11 cellular contexts compared by ENCODE assay signal in the genomic region with DNA sequence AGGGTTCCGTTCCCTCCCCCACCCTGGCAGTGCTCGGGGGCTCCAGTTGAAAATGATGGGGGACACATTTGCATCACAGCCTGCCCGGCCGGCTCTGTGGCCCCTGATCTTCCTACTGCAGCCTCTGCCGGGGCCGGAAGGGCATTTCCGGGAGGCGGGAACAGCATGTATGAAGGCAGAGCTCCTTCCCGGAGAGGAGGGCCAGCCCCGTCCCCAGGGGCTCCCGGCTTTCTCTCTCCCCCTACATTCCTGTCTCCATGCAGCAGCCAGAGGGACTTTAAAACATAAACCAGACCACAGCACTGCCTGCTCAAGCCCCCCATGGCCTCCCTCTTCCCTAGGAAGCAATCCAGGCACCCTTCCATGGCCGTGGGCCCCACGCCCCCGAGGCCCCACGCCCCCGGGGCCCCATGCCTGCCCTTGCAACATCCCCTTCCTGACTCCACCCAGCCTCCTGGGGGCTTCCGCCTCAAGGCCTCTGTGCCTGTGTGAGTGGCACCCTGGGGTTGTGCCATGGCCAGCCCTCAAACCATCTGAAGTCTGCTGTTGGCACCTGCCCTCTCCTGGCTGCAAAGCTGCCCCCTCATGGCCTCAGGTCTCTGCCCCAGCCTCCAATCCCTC.
A peak's percentile ranks its signal among the peaks of the same experiment; 100 is the strongest.
DNase-seq lines count a peak whose midpoint lies in the region; ATAC-seq, FAIRE-seq and TF ChIP-seq lines count a peak whose summit lies in the region.
"Had no signal": no experiment of that assay in that cellular context is flagged by ENCODE, and none has a peak within 500 bp of the region (broad histone marks: within the 10 kb centered on the region; RNA-seq: fewer than 3 reads in every experiment).

No MANE protein-coding gene starts in this region.

- H3K4me3 ChIP-seq in IMR-90 (ENCODE audit: insufficient read depth, low read depth, low read length): no peak overlapping the region
- no peak overlapping the region for H3K4me3 ChIP-seq in kidney (ENCODE audit: low read length in 2 of 2)

- no peaks in the 10 kb centered on the region for H3K79me1 ChIP-seq in IMR-90 (ENCODE audit: low read depth in 1 of 2, low read length in 2 of 2)

- peak overlapping the region; percentile 64; the same call in 1 of the 2 replicates for H2BK20ac ChIP-seq in IMR-90 (ENCODE audit: low read depth, low read length)

- peaks cover 8% of the 10 kb centered on the region for H3K9me3 ChIP-seq in IMR-90 (ENCODE audit: control insufficient read depth, insufficient read depth, low read length)
- H3K9me3 ChIP-seq in kidney (ENCODE audit: control insufficient read depth in 1 of 2, low read length in 2 of 2): peaks cover 0 to 8% of the 10 kb centered on the region in 2 donors
- H3K9me3 ChIP-seq: ascending aorta had no signal

- H3K27me3 ChIP-seq in IMR-90 (ENCODE audit: control insufficient read depth, insufficient read depth, low read length): peaks cover 12% of the 10 kb centered on the region
- H3K27me3 ChIP-seq: ascending aorta had no signal

- peaks cover 6% of the 10 kb centered on the region for H3K9me1 ChIP-seq in IMR-90 (ENCODE audit: insufficient read depth, low read length)

- no peak overlapping the region for H2AK9ac ChIP-seq in IMR-90 (replicated peaks; ENCODE audit: low read depth, low read length, poor library complexity)

- TF ChIP-seq POLR2A in IMR-90 (IDR thresholded peaks at IDR 0.05; ENCODE audit: low read depth, low read length): no peak

- H4K91ac ChIP-seq in IMR-90 (ENCODE audit: insufficient read depth, low read depth, low read length): peak overlapping the region; percentile 62; the same call in 1 of the 2 replicates

- peak overlapping the region; percentile 35 for H2AFZ ChIP-seq in IMR-90 (replicated peaks; ENCODE audit: low read length, poor library complexity)

- intact Hi-C loops in IMR-90 (cut with micrococcal nuclease) (no loop called here), kidney (cut with DNase I) (no loop called here)

- no peak overlapping the region for H3K23ac ChIP-seq in IMR-90 (ENCODE audit: low read depth, low read length)

- peaks cover 21% of the 10 kb centered on the region for H3K4me1 ChIP-seq in IMR-90 (ENCODE audit: control insufficient read depth, insufficient read depth, low read length)
- peaks cover 0 to 10% of the 10 kb centered on the region in 2 donors for H3K4me1 ChIP-seq in kidney (ENCODE audit: control insufficient read depth in 1 of 2, insufficient read depth in 1 of 2, low read depth in 1 of 2, low read length in 2 of 2)

- H3K4me2 ChIP-seq in IMR-90 (ENCODE audit: low read depth, low read length): no peak overlapping the region

- H3K27me3 Mint-ChIP-seq in activated naive CD8-positive, alpha-beta T cell treated with anti-CD3 and anti-CD28 coated beads, Interleukin-2, amount 50 U/mL, for 24 hours: no peaks in the 10 kb centered on the region
- H3K27me3 Mint-ChIP-seq in stimulated activated naive B cell treated with anti-CD40 and anti-IgM and Interleukin-4, amounts not matched to agents 10 μg/mL and 1 μg/mL and 100 μg/mL, for 72 hours: peaks cover 0 to 28% of the 10 kb centered on the region in 2 donors

- no peaks in the 10 kb centered on the region for H4K20me1 ChIP-seq in IMR-90 (ENCODE audit: insufficient read depth, low read length)

- TF ChIP-seq RAD21 in IMR-90 (IDR thresholded peaks at IDR 0.05; ENCODE audit: low read length): no peak

- no peak overlapping the region for H2BK5ac ChIP-seq in IMR-90 (ENCODE audit: low read depth, low read length, poor library complexity, severe bottlenecking)

- no peak for TF ChIP-seq CTCF in IMR-90 (conservative IDR thresholded peaks at IDR 0.05; ENCODE audit: low read depth, low read length)
- TF ChIP-seq CTCF in kidney (IDR thresholded peaks at IDR 0.05; ENCODE audit: borderline replicate concordance, extremely low read depth, insufficient read depth): no peak

- H3K14ac ChIP-seq in IMR-90 (replicated peaks; ENCODE audit: low read depth, low read length): peak overlapping the region; percentile 52; the same call in 1 of the 2 replicates

- H2BK15ac ChIP-seq in IMR-90 (ENCODE audit: low read depth, low read length): no peak overlapping the region

- peak overlapping the region; percentile 42; the same call in 1 of the 2 replicates for H4K5ac ChIP-seq in IMR-90 (ENCODE audit: low read depth, low read length)

- DNase-seq in IMR-90 (no peak), kidney (peak; percentile 94), cerebellar nuclear complex (lab: John Stamatoyannopoulos, UW) (no peak), OCI-M2 (lab: John Stamatoyannopoulos, UW; ENCODE audit: unreplicated experiment) (no peak), NCI-H146 (lab: John Stamatoyannopoulos, UW) (no peak)
- DNase-seq in activated naive CD8-positive, alpha-beta T cell treated with anti-CD3 and anti-CD28 coated beads, Interleukin-2, amount 50 U/mL, for 24 hours: peak; percentile 17
- no peak for DNase-seq in stimulated activated naive B cell treated with anti-CD40 and anti-IgM and Interleukin-4, amounts not matched to agents 10 μg/mL and 1 μg/mL and 100 μg/mL, for 72 hours
- DNase-seq: activated CD4-positive, CD25-positive, alpha-beta regulatory T cell; DMS53 had no signal

- H2BK120ac ChIP-seq in IMR-90 (ENCODE audit: low read depth, low read length): peak overlapping the region; percentile 80; the same call in 1 of the 2 replicates

- peak overlapping the region; percentile 39 to 78; a peak in 2 of 4 replicates for H4K8ac ChIP-seq in IMR-90 (ENCODE audit: low read depth in 2 of 2, low read length in 2 of 2)

- no peaks in the 10 kb centered on the region for H3K36me3 ChIP-seq in IMR-90 (ENCODE audit: control insufficient read depth, insufficient read depth, low read length)
- H3K36me3 ChIP-seq in kidney (ENCODE audit: control insufficient read depth in 1 of 2, insufficient read depth in 2 of 2, low read length in 2 of 2): no peaks in the 10 kb centered on the region
- H3K36me3 ChIP-seq: ascending aorta had no signal

- ATAC-seq in IMR-90 (ENCODE audit: low read depth) (no peak), GM21367 (IDR thresholded peaks at IDR 0.05; ENCODE audit: unreplicated experiment) (no peak)
- ATAC-seq in activated naive CD8-positive, alpha-beta T cell treated with anti-CD3 and anti-CD28 coated beads, Interleukin-2, amount 50 U/mL, for 24 hours: no peak
- ATAC-seq in stimulated activated naive B cell treated with anti-CD40 and anti-IgM and Interleukin-4, amounts not matched to agents 10 μg/mL and 1 μg/mL and 100 μg/mL, for 72 hours (replicated peaks): no peak

- POLR2A ChIA-PET in IMR-90 (lab: Charles Lee; ENCODE audit: unreplicated experiment): no interaction called here

- H3K9me3 Mint-ChIP-seq in activated naive CD8-positive, alpha-beta T cell treated with anti-CD3 and anti-CD28 coated beads, Interleukin-2, amount 50 U/mL, for 24 hours: peaks cover 12% of the 10 kb centered on the region
- peaks cover 18 to 24% of the 10 kb centered on the region in 2 donors for H3K9me3 Mint-ChIP-seq in stimulated activated naive B cell treated with anti-CD40 and anti-IgM and Interleukin-4, amounts not matched to agents 10 μg/mL and 1 μg/mL and 100 μg/mL, for 72 hours

- H3K27ac Mint-ChIP-seq in activated naive CD8-positive, alpha-beta T cell treated with anti-CD3 and anti-CD28 coated beads, Interleukin-2, amount 50 U/mL, for 24 hours: peak overlapping the region; percentile 84
- no peak overlapping the region for H3K27ac Mint-ChIP-seq in stimulated activated naive B cell treated with anti-CD40 and anti-IgM and Interleukin-4, amounts not matched to agents 10 μg/mL and 1 μg/mL and 100 μg/mL, for 72 hours

- no peak overlapping the region for H3K56ac ChIP-seq in IMR-90 (ENCODE audit: extremely low read depth, insufficient read depth, low read length)

- H3K9ac ChIP-seq in IMR-90 (ENCODE audit: low read depth, low read length) (no peak overlapping the region), kidney (ENCODE audit: low read length in 2 of 2) (no peak overlapping the region)

- BruUV-seq in IMR-90 (replicated peaks; lab: Mats Ljungman, UMichigan): no TSS peak

- no peak overlapping the region for H3K4me3 Mint-ChIP-seq in activated naive CD8-positive, alpha-beta T cell treated with anti-CD3 and anti-CD28 coated beads, Interleukin-2, amount 50 U/mL, for 24 hours
- peak overlapping the region; percentile 11 to 48 for H3K4me3 Mint-ChIP-seq in stimulated activated naive B cell treated with anti-CD40 and anti-IgM and Interleukin-4, amounts not matched to agents 10 μg/mL and 1 μg/mL and 100 μg/mL, for 72 hours

- WGBS in IMR-90 (ENCODE audit: extremely low coverage in 2 of 2, insufficient read length in 1 of 2), 2 experiments: 40% methylated on average over 3 of the region's 17 CpGs; no CpG with 5 or more reads in 1 of the 2 experiments

- FAIRE-seq in kidney (lab: Jason Lieb, UNC): no peak

- H3K36me3 Mint-ChIP-seq in activated naive CD8-positive, alpha-beta T cell treated with anti-CD3 and anti-CD28 coated beads, Interleukin-2, amount 50 U/mL, for 24 hours (ENCODE audit: low read depth): peaks cover 8% of the 10 kb centered on the region
- H3K36me3 Mint-ChIP-seq in stimulated activated naive B cell treated with anti-CD40 and anti-IgM and Interleukin-4, amounts not matched to agents 10 μg/mL and 1 μg/mL and 100 μg/mL, for 72 hours: peaks cover 15 to 47% of the 10 kb centered on the region in 2 donors

- H3K27ac ChIP-seq in IMR-90 (ENCODE audit: insufficient read depth, low read length): no peak overlapping the region
- H3K27ac ChIP-seq in kidney (ENCODE audit: low read depth in 2 of 2, low read length in 2 of 2): peak overlapping the region; percentile 32 to 70
- H3K27ac ChIP-seq: ascending aorta had no signal

- CTCF ChIA-PET in IMR-90 (lab: Yijun Ruan, JAX): no interaction called here

- H3K18ac ChIP-seq in IMR-90 (ENCODE audit: low read depth, low read length): peak overlapping the region; percentile 60; the same call in 1 of the 2 replicates

- H3K4ac ChIP-seq in IMR-90 (ENCODE audit: low read depth, low read length): peak overlapping the region; percentile 73

- dilution Hi-C loops in IMR-90 (cut with HindIII; ENCODE audit: low sequenced_read_pairs, unreplicated experiment): no loop called here

- peaks cover 36% of the 10 kb centered on the region for H3K4me1 Mint-ChIP-seq in activated naive CD8-positive, alpha-beta T cell treated with anti-CD3 and anti-CD28 coated beads, Interleukin-2, amount 50 U/mL, for 24 hours
- peaks cover 5 to 14% of the 10 kb centered on the region in 2 donors for H3K4me1 Mint-ChIP-seq in stimulated activated naive B cell treated with anti-CD40 and anti-IgM and Interleukin-4, amounts not matched to agents 10 μg/mL and 1 μg/mL and 100 μg/mL, for 72 hours

- H2AK5ac ChIP-seq in IMR-90 (ENCODE audit: low read depth, low read length): peak overlapping the region; percentile 87; the same call in 1 of the 2 replicates

- in situ Hi-C loops in IMR-90 (cut with MboI; ENCODE audit: low sequenced_read_pairs): no loop called here

TF ChIP-seq in IMR-90, 13 proteins besides CTCF, POLR2A, EP300 and RAD21 (continues in another document):
- TF ChIP-seq RCOR1 (IDR thresholded peaks at IDR 0.05; ENCODE audit: insufficient replicate concordance, low read length): no peak
- no peak for TF ChIP-seq MAFK (IDR thresholded peaks at IDR 0.05; ENCODE audit: low read depth, low read length)
- TF ChIP-seq BHLHE40 (IDR thresholded peaks at IDR 0.05; ENCODE audit: low read depth, low read length): no peak
- TF ChIP-seq SMC3 (IDR thresholded peaks at IDR 0.05; ENCODE audit: low read depth, low read length): no peak
- no peak for TF ChIP-seq MXI1 (IDR thresholded peaks at IDR 0.05; ENCODE audit: borderline replicate concordance, low read depth, low read length)
- no peak for TF ChIP-seq MAZ (IDR thresholded peaks at IDR 0.05; ENCODE audit: borderline replicate concordance, low read depth, low read length)

Comparison
In these comparisons a context has a peak if more than half of its experiments do, and no peak if none do; other contexts are left out.
1. DNase-seq: peak in activated naive CD8-positive, alpha-beta T cell treated with anti-CD3 and anti-CD28 coated beads, Interleukin-2, amount 50 U/mL, for 24 hours (single experiment) and kidney (single experiment); none in IMR-90 (single experiment), stimulated activated naive B cell treated with anti-CD40 and anti-IgM and Interleukin-4, amounts not matched to agents 10 μg/mL and 1 μg/mL and 100 μg/mL, for 72 hours (single experiment), cerebellar nuclear complex (0 of 2), OCI-M2 (single experiment) and NCI-H146 (single experiment).